In genomic region chr19:799076-799881, GRCh38 we compare ENCODE assay signal across 6 cellular contexts. TPM values are rescaled to one million over a fixed set of nuclear protein-coding genes. Genes with fewer than 3 reads are reported as not detected.
DNase-seq lines count a peak whose midpoint lies in the region; ATAC-seq and TF ChIP-seq lines count a peak whose summit lies in the region.

No MANE protein-coding gene starts in this region.

- H3K27ac Mint-ChIP-seq in naive thymus-derived CD4-positive, alpha-beta T cell, result peak overlapping the region; percentile 81 to 95 (median 91)

- peaks cover 0 to 4% (median 0%) of the 10 kb centered on the region in 11 donors for H3K9me3 Mint-ChIP-seq in naive thymus-derived CD4-positive, alpha-beta T cell

- no peak for ATAC-seq in naive thymus-derived CD4-positive, alpha-beta T cell
- ATAC-seq in GM21737 (IDR thresholded peaks at IDR 0.05; ENCODE audit: unreplicated experiment), result no peak

- POLR2A ChIA-PET in naive thymus-derived CD4-positive, alpha-beta T cell (lab: Charles Lee), result interaction anchor here (1.1 to 1.5 kb wide), 3 partner anchors 21 to 467 kb away, joined by 3 read pairs; no protein-coding TSS in a partner anchor

- H3K4me1 Mint-ChIP-seq in naive thymus-derived CD4-positive, alpha-beta T cell, result peaks cover 34 to 55% (median 44%) of the 10 kb centered on the region in 7 donors

- CTCF ChIA-PET in naive thymus-derived CD4-positive, alpha-beta T cell (lab: Charles Lee), result interaction anchor here (0.6 kb wide), 1 partner anchor 57 kb away, joined by 3 read pairs; no protein-coding TSS in a partner anchor

- H3K27me3 ChIP-seq in naive thymus-derived CD4-positive, alpha-beta T cell (ENCODE audit: control insufficient read depth in 2 of 2, insufficient read depth in 2 of 2, low read length in 2 of 2), result no peaks in the 10 kb centered on the region

- no peaks in the 10 kb centered on the region for H3K9me3 ChIP-seq in naive thymus-derived CD4-positive, alpha-beta T cell (ENCODE audit: control insufficient read depth in 2 of 3, low read length in 3 of 3)

- TF ChIP-seq CTCF in astrocyte of the cerebellum (IDR thresholded peaks at IDR 0.05; ENCODE audit: low read depth, low read length, missing control alignments), result peak; percentile 37

- peak overlapping the region; percentile 73 to 93 (median 89) for H3K4me3 Mint-ChIP-seq in naive thymus-derived CD4-positive, alpha-beta T cell

- peaks cover 38 to 46% of the 10 kb centered on the region in 2 donors for H3K4me1 ChIP-seq in naive thymus-derived CD4-positive, alpha-beta T cell (ENCODE audit: control insufficient read depth in 2 of 2, insufficient read depth in 2 of 2, low read length in 2 of 2)

- in situ Hi-C loops in astrocyte of the cerebellum (cut with HindIII; ENCODE audit: low sequenced_read_pairs), result no loop called here

- intact Hi-C loops in naive thymus-derived CD4-positive, alpha-beta T cell (cut with micrococcal nuclease), result loop anchor here (5.0 to 10.0 kb wide), 3 partner anchors 446 to 853 kb away; partner anchors contain the start of genes ATP5F1D (in 1 of the 2), CIRBP (in 1 of the 2), MIDN (in 1 of the 2) and TCF3 (in 1 of the 2)

- H3K4me3 ChIP-seq in astrocyte of the cerebellum (ENCODE audit: low read depth, low read length), result peak overlapping the region; percentile 73
- H3K4me3 ChIP-seq in naive thymus-derived CD4-positive, alpha-beta T cell (ENCODE audit: low read length), result peak overlapping the region; percentile 78

- peak overlapping the region; percentile 78 for H3K27ac ChIP-seq in naive thymus-derived CD4-positive, alpha-beta T cell (ENCODE audit: low read depth, low read length)

- H3K36me3 ChIP-seq in naive thymus-derived CD4-positive, alpha-beta T cell (ENCODE audit: control insufficient read depth in 2 of 3, insufficient read depth in 3 of 3, low read length in 3 of 3), result peaks cover 0 to 33% (median 8%) of the 10 kb centered on the region in 3 experiments

- peaks cover 0 to 20% (median 0%) of the 10 kb centered on the region in 5 donors for H3K36me3 Mint-ChIP-seq in naive thymus-derived CD4-positive, alpha-beta T cell

- H3K27me3 Mint-ChIP-seq in naive thymus-derived CD4-positive, alpha-beta T cell, result peaks cover 0 to 2% (median 0%) of the 10 kb centered on the region in 5 donors

- peak; percentile 39 for DNase-seq in SKM-1 treated with dmso at 0.1 percent for 144 hours (lab: John Stamatoyannopoulos, UW; ENCODE audit: unreplicated experiment)
- no peak for DNase-seq in SKM-1 (lab: John Stamatoyannopoulos, UW; ENCODE audit: unreplicated experiment)
- no peak for DNase-seq in astrocyte of the cerebellum (ENCODE audit: low read depth)
- peak in 3 of 9 donors; percentile 37 to 46 (median 39) for DNase-seq in naive thymus-derived CD4-positive, alpha-beta T cell
- DNase-seq in midbrain (lab: John Stamatoyannopoulos, UW), result no peak

RNA-seq across cellular contexts. Expression of gene PTBP1, which starts 2.0 kb away (rescaled TPM):
- 100 to 1,000 TPM; 313 to 524 (median 326) TPM for total RNA-seq in naive thymus-derived CD4-positive, alpha-beta T cell
- 100 to 1,000 TPM; 113 to 227 TPM for polyA plus RNA-seq in naive thymus-derived CD4-positive, alpha-beta T cell

RNA-seq across cellular contexts. Expression of gene PLPPR3, which starts 22.5 kb away (rescaled TPM):
- not detected for total RNA-seq in naive thymus-derived CD4-positive, alpha-beta T cell
- not detected for polyA plus RNA-seq in naive thymus-derived CD4-positive, alpha-beta T cell

RNA-seq across cellular contexts. Expression of gene AZU1, which starts 28.4 kb away (rescaled TPM):
- 1 to 10 TPM in 1 of 5 experiments, under 1 TPM in 1, not detected in 3; 0.64 to 4.1 TPM for total RNA-seq in naive thymus-derived CD4-positive, alpha-beta T cell
- not detected for polyA plus RNA-seq in naive thymus-derived CD4-positive, alpha-beta T cell

RNA-seq across cellular contexts. Expression of gene PRTN3, which starts 41.5 kb away (rescaled TPM):
- 1 to 10 TPM in 1 of 5 experiments, not detected in 4; 2.7 TPM for total RNA-seq in naive thymus-derived CD4-positive, alpha-beta T cell
- polyA plus RNA-seq in naive thymus-derived CD4-positive, alpha-beta T cell, result not detected

RNA-seq across cellular contexts. Expression of gene MISP, which starts 48.4 kb away (rescaled TPM):
- total RNA-seq in naive thymus-derived CD4-positive, alpha-beta T cell, result not detected
- not detected for polyA plus RNA-seq in naive thymus-derived CD4-positive, alpha-beta T cell
